Comparison of ENCODE assay signal across 12 cellular contexts in the genomic region with DNA sequence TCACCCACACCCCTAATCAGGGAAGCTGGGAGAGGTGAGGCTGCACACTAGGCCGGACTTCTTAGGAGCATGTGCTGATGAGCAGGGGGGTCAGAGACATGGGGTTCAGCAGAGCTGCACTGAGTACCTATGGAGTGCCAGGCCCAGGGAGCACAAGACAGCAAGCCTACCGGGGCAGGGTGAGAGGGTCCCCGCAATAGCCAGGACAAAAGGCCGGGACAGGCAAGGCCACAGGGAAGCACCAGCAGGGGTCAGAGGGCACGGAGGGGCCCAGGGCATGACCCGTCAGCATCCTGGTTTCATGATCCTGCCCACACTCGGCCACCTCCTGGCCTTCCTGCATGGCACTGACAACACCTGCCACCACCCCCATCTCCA.
DNase-seq lines count a peak whose midpoint lies in the region; ATAC-seq and TF ChIP-seq lines count a peak whose summit lies in the region.
"Had no signal": no experiment of that assay in that cellular context is flagged by ENCODE, and none has a peak within 500 bp of the region (broad histone marks: within the 10 kb centered on the region; RNA-seq: fewer than 3 reads in every experiment).

No MANE protein-coding gene starts in this region.

- H3K4me1 ChIP-seq in colonic mucosa, result no peaks in the 10 kb centered on the region
- H3K4me1 ChIP-seq in lung (ENCODE audit: control insufficient read depth in 2 of 2, insufficient read depth in 2 of 2, low read length in 2 of 2), result peaks cover 51 to 63% of the 10 kb centered on the region in 2 donors
- H3K4me1 ChIP-seq in stomach, result peaks cover 54 to 98% (median 83%) of the 10 kb centered on the region in 4 donors
- H3K4me1 ChIP-seq in HAP-1, result no peaks in the 10 kb centered on the region

- H3K9ac ChIP-seq in colonic mucosa (ENCODE audit: low read depth in 2 of 2, low read length in 2 of 2), result peak overlapping the region in 1 of 2 donors; percentile 38

- 54 to 81% methylated on average over 7 of the region's 7 CpGs for WGBS in lung, 2 donors
- WGBS in stomach, 5 donors, result 63 to 93% (median 88%) methylated on average over 3 to 7 of the region's 7 CpGs

- POLR2A ChIA-PET in AG04450 (lab: Yijun Ruan, JAX), result no interaction called here

- ATAC-seq in lung (ENCODE audit: insufficient read depth, low FRiP score), result no peak
- ATAC-seq: SK-N-SH treated with all-trans-retinoic acid at 6 μM for 48 hours had no signal

- TF ChIP-seq POLR2A in stomach (IDR thresholded peaks at IDR 0.05), result no peak

- H3K27me3 ChIP-seq in AG04450 (ENCODE audit: control insufficient read depth, insufficient read depth, low read length) (no peaks in the 10 kb centered on the region), colonic mucosa (no peaks in the 10 kb centered on the region), lung (ENCODE audit: control insufficient read depth, insufficient read depth) (no peaks in the 10 kb centered on the region), stomach (no peaks in the 10 kb centered on the region), HAP-1 (ENCODE audit: low read depth) (no peaks in the 10 kb centered on the region)

- CTCF ChIA-PET in AG04450 (lab: Charles Lee), result interaction anchor here (0.8 kb wide), 1 partner anchor 30 kb away, joined by 4 read pairs; no protein-coding TSS in a partner anchor

- H3K36me3 ChIP-seq in colonic mucosa (no peaks in the 10 kb centered on the region), lung (ENCODE audit: control insufficient read depth in 2 of 2, insufficient read depth in 2 of 2, low read length in 2 of 2) (peaks cover 0 to 3% of the 10 kb centered on the region in 2 donors), stomach (no peaks in the 10 kb centered on the region), HAP-1 (replicated peaks) (no peaks in the 10 kb centered on the region)

- peak overlapping the region; percentile 21 for H3K27ac ChIP-seq in AG04450 (ENCODE audit: low read depth, low read length)
- H3K27ac ChIP-seq in colonic mucosa, result peak overlapping the region; percentile 53
- H3K27ac ChIP-seq in lung (ENCODE audit: low read depth in 1 of 2, low read length in 1 of 2), result peak overlapping the region; percentile 80
- peak overlapping the region; percentile 44 to 92 (median 92) for H3K27ac ChIP-seq in stomach

- H3K4me3 ChIP-seq in AG04450 (ENCODE audit: low read depth, low read length) (no peak overlapping the region), colonic mucosa (no peak overlapping the region), lung (no peak overlapping the region), stomach (no peak overlapping the region), HAP-1 (no peak overlapping the region)

- no peak for TF ChIP-seq EP300 in stomach (IDR thresholded peaks at IDR 0.05)

- H3K9me3 ChIP-seq in AG04450 (ENCODE audit: control insufficient read depth, insufficient read depth, low read length), result no peaks in the 10 kb centered on the region
- H3K9me3 ChIP-seq in colonic mucosa, result no peaks in the 10 kb centered on the region
- no peaks in the 10 kb centered on the region for H3K9me3 ChIP-seq in lung (ENCODE audit: control insufficient read depth in 2 of 2, insufficient read depth in 1 of 2, low read length in 1 of 2)
- H3K9me3 ChIP-seq in stomach, result no peaks in the 10 kb centered on the region
- no peaks in the 10 kb centered on the region for H3K9me3 ChIP-seq in HAP-1

- intact Hi-C loops in colonic mucosa (cut with DNase I), result no loop called here
- intact Hi-C loops in stomach (cut with DNase I; ENCODE audit: low total_unique reads), result no loop called here

- TF ChIP-seq CTCF in AG04450 (IDR thresholded peaks at IDR 0.05; ENCODE audit: low read depth, low read length) (no peak), colonic mucosa (IDR thresholded peaks at IDR 0.05) (no peak), lung (IDR thresholded peaks at IDR 0.05; ENCODE audit: control extremely low read depth, extremely low read depth) (no peak), stomach (IDR thresholded peaks at IDR 0.05) (no peak)

- in situ Hi-C loops in HAP-1 (cut with MboI; ENCODE audit: low sequenced_read_pairs), result no loop called here

- DNase-seq in AG04450 (ENCODE audit: low read depth, low spot score) (no peak), colonic mucosa (no peak), lung (ENCODE audit: low spot score) (no peak), stomach (no peak), HT-29 (ENCODE audit: low spot score) (no peak), NCI-H1105 treated with DMSO at 0.1 percent for 48 hours (lab: John Stamatoyannopoulos, UW) (no peak), globus pallidus (ENCODE audit: low spot score) (no peak), HAP-1 (ENCODE audit: low spot score in 2 of 2) (no peak)
- DNase-seq: activated naive CD4-positive, alpha-beta T cell treated with anti-CD3 and anti-CD28 coated beads, Interleukin-2, amount 10 ng/mL, durations not matched to agents 7 days and 5 days; NK-92 treated with Interleukin-12 subunit alpha and Interleukin-12 subunit beta, amount 100 ng/mL, for 24 hours; stimulated activated naive CD4-positive, alpha-beta T cell had no signal

Comparison
In these comparisons a context has a peak if more than half of its experiments do, and no peak if none do; other contexts are left out.
1. H3K27ac ChIP-seq: peak in every context shown above with its lines; median percentile 92 in stomach; 80 in lung; 53 in colonic mucosa; 21 in AG04450.